1 cellular context compared by ENCODE assay signal in genomic region chr14:61478971-61479473, GRCh38.
TF ChIP-seq lines count a peak whose summit lies in the region.

No MANE protein-coding gene starts in this region.

TF ChIP-seq in GM23338, 12 proteins besides CTCF, POLR2A, EP300 and RAD21 (continued from another document):
- TF ChIP-seq EZH2 (IDR thresholded peaks at IDR 0.05; ENCODE audit: low read depth, unreplicated experiment) (no peak), ZNF114 (CRISPR knock-in tag; IDR thresholded peaks at IDR 0.05) (no peak), NANOG (IDR thresholded peaks at IDR 0.05; ENCODE audit: borderline replicate concordance) (no peak), ETS1 (IDR thresholded peaks at IDR 0.05) (no peak)
